Comparison of ENCODE assay signal across 9 cellular contexts in the genomic region with DNA sequence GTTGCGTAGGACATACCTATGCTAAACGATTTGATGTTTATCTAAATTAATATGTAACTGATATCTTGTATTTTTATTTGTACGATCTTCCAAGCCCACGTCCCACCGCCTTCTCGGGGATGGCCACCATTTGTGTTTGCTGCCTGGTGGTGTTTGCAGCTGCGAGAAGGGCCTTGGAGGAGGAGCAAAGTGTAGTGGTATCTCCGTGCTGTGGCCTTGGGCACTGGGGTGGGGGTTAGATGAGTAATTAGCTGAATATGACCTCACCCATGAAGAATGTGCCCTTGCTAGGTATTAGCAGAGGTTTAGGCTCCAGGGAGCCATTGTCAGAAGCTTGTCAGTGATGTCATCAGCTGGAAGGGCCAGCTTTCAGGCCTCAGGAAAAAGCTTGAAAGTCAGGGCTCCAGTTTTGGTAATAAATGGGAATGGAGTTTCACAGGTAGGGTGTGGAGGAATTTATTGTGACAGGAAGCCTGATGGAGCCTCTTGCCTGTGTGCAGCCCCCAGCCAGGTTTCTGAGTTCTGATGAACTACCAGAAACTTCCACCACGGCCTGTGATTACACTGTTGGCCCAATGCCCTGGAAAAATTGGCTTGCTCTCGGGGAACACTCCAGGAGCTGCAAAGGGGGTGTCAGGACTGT. TPM values are rescaled to one million over a fixed set of nuclear protein-coding genes. Genes with fewer than 3 reads are reported as not detected.
A peak's percentile ranks its signal among the peaks of the same experiment; 100 is the strongest.
DNase-seq lines count a peak whose midpoint lies in the region; ATAC-seq and TF ChIP-seq lines count a peak whose summit lies in the region.
"Had no signal": no experiment of that assay in that cellular context is flagged by ENCODE, and none has a peak within 500 bp of the region (broad histone marks: within the 10 kb centered on the region; RNA-seq: fewer than 3 reads in every experiment).

No MANE protein-coding gene starts in this region.

- no peak for TF ChIP-seq CTCF in AG10803 (conservative IDR thresholded peaks at IDR 0.05; ENCODE audit: low read length)

- no peaks in the 10 kb centered on the region for H3K4me1 Mint-ChIP-seq in activated naive CD4-positive, alpha-beta T cell treated with anti-CD3 and anti-CD28 coated beads, Interleukin-2, amount 10 ng/mL, durations not matched to agents 7 days and 5 days

- H3K27ac ChIP-seq in esophagus (ENCODE audit: low read depth in 2 of 2, low read length in 1 of 2): peak overlapping the region; percentile 94

- peak overlapping the region; percentile 3 for H3K9ac ChIP-seq in mucosa of stomach (ENCODE audit: low read length)

- H3K4me3 ChIP-seq in AG10803 (ENCODE audit: low read length) (no peak overlapping the region), esophagus (ENCODE audit: low read depth in 1 of 2, low read length in 2 of 2) (no peak overlapping the region), mucosa of stomach (ENCODE audit: low read length) (no peak overlapping the region)

- peak; percentile 88 for DNase-seq in AG10803 (ENCODE audit: low read depth)
- DNase-seq in NCI-H226: peak; percentile 97
- DNase-seq in activated naive CD4-positive, alpha-beta T cell treated with anti-CD3 and anti-CD28 coated beads, Interleukin-2, amount 10 ng/mL, durations not matched to agents 7 days and 5 days: no peak
- no peak for DNase-seq in CD1c-positive myeloid dendritic cell (ENCODE audit: extremely low spot score)
- DNase-seq in AML-193 (lab: John Stamatoyannopoulos, UW): no peak
- DNase-seq: SHP77 treated with DMSO at 0.1 percent for 48 hours had no signal

- H3K4me1 ChIP-seq in esophagus (ENCODE audit: control insufficient read depth in 2 of 2, insufficient read depth in 2 of 2, low read length in 1 of 2): peaks cover 5 to 19% of the 10 kb centered on the region in 2 donors
- peaks cover 57% of the 10 kb centered on the region for H3K4me1 ChIP-seq in mucosa of stomach (ENCODE audit: control insufficient read depth, insufficient read depth, low read length)

- H3K4me3 Mint-ChIP-seq in activated naive CD4-positive, alpha-beta T cell treated with anti-CD3 and anti-CD28 coated beads, Interleukin-2, amount 10 ng/mL, durations not matched to agents 7 days and 5 days: no peak overlapping the region

- WGBS in esophagus, 2 donors: 34 to 45% methylated on average over 10 of the region's 10 CpGs

- H3K36me3 Mint-ChIP-seq in activated naive CD4-positive, alpha-beta T cell treated with anti-CD3 and anti-CD28 coated beads, Interleukin-2, amount 10 ng/mL, durations not matched to agents 7 days and 5 days: peaks cover 1% of the 10 kb centered on the region

- H3K27ac Mint-ChIP-seq in activated naive CD4-positive, alpha-beta T cell treated with anti-CD3 and anti-CD28 coated beads, Interleukin-2, amount 10 ng/mL, durations not matched to agents 7 days and 5 days: no peak overlapping the region

- H3K27me3 Mint-ChIP-seq in activated naive CD4-positive, alpha-beta T cell treated with anti-CD3 and anti-CD28 coated beads, Interleukin-2, amount 10 ng/mL, durations not matched to agents 7 days and 5 days: no peaks in the 10 kb centered on the region

- H3K27me3 ChIP-seq in esophagus (ENCODE audit: control insufficient read depth in 1 of 2, insufficient read depth in 2 of 2, low read length in 2 of 2) (no peaks in the 10 kb centered on the region), mucosa of stomach (ENCODE audit: control insufficient read depth, insufficient read depth, low read length) (no peaks in the 10 kb centered on the region)

- no peaks in the 10 kb centered on the region for H3K9me3 Mint-ChIP-seq in activated naive CD4-positive, alpha-beta T cell treated with anti-CD3 and anti-CD28 coated beads, Interleukin-2, amount 10 ng/mL, durations not matched to agents 7 days and 5 days

- CTCF ChIA-PET in activated naive CD4-positive, alpha-beta T cell treated with anti-CD3 and anti-CD28 coated beads, Interleukin-2, amount 10 ng/mL, durations not matched to agents 7 days and 5 days (lab: Charles Lee): interaction anchor here (0.7 kb wide), 1 partner anchor 117 kb away, joined by 3 read pairs; no protein-coding TSS in a partner anchor

- H3K36me3 ChIP-seq in esophagus (ENCODE audit: control insufficient read depth in 2 of 2, insufficient read depth in 2 of 2, low read length in 1 of 2): no peaks in the 10 kb centered on the region
- H3K36me3 ChIP-seq in mucosa of stomach (ENCODE audit: control insufficient read depth, insufficient read depth, low read length): no peaks in the 10 kb centered on the region

- no peaks in the 10 kb centered on the region for H3K9me3 ChIP-seq in esophagus (ENCODE audit: control insufficient read depth in 2 of 2, insufficient read depth in 1 of 2, low read depth in 1 of 2, low read length in 1 of 2)
- H3K9me3 ChIP-seq in mucosa of stomach (ENCODE audit: control insufficient read depth, low read length): no peaks in the 10 kb centered on the region

- no peak for ATAC-seq in GM18868 (IDR thresholded peaks at IDR 0.05; ENCODE audit: unreplicated experiment)

RNA-seq across cellular contexts. Expression of gene FLNB, which starts 41.0 kb away (rescaled TPM):
- 10 to 100 TPM; 50.8 to 52.5 TPM for polyA plus RNA-seq in esophagus

Comparison
In these comparisons a context has a peak if more than half of its experiments do, and no peak if none do; other contexts are left out.
1. DNase-seq: peak in AG10803 (single experiment) and NCI-H226 (single experiment); none in activated naive CD4-positive, alpha-beta T cell treated with anti-CD3 and anti-CD28 coated beads, Interleukin-2, amount 10 ng/mL, durations not matched to agents 7 days and 5 days (single experiment), CD1c-positive myeloid dendritic cell (single experiment) and AML-193 (0 of 2).